Comparison of ENCODE assay signal across 23 cellular contexts in genomic region chr20:44762466-44763140, GRCh38. TPM values are rescaled to one million over a fixed set of nuclear protein-coding genes. Genes with fewer than 3 reads are reported as not detected.
DNase-seq lines count a peak whose midpoint lies in the region; ATAC-seq and TF ChIP-seq lines count a peak whose summit lies in the region.
"Had no signal": no experiment of that assay in that cellular context is flagged by ENCODE, and none has a peak within 500 bp of the region (broad histone marks: within the 10 kb centered on the region; RNA-seq: fewer than 3 reads in every experiment).

No MANE protein-coding gene starts in this region.

- H3K27me3 ChIP-seq in gastroesophageal sphincter: peaks cover 32% of the 10 kb centered on the region
- no peaks in the 10 kb centered on the region for H3K27me3 ChIP-seq in neural cell (ENCODE audit: insufficient read depth, low read depth, low read length)
- no peaks in the 10 kb centered on the region for H3K27me3 ChIP-seq in thyroid gland
- H3K27me3 ChIP-seq in testis: no peaks in the 10 kb centered on the region
- H3K27me3 ChIP-seq: right lobe of liver had no signal

- H3K36me3 ChIP-seq in gastroesophageal sphincter (no peaks in the 10 kb centered on the region), neural cell (ENCODE audit: insufficient read depth, low read length) (no peaks in the 10 kb centered on the region), thyroid gland (no peaks in the 10 kb centered on the region), OCI-LY7 (ENCODE audit: insufficient read depth, low read length) (no peaks in the 10 kb centered on the region), testis (ENCODE audit: low read depth, missing control alignments) (no peaks in the 10 kb centered on the region)
- H3K36me3 ChIP-seq: right lobe of liver had no signal

- no peak overlapping the region for H3K4me3 ChIP-seq in gastroesophageal sphincter
- peak overlapping the region; percentile 4 for H3K4me3 ChIP-seq in neural cell (ENCODE audit: low read length)
- no peak overlapping the region for H3K4me3 ChIP-seq in thyroid gland (replicated peaks in 1 of 3)
- no peak overlapping the region for H3K4me3 ChIP-seq in OCI-LY7 (ENCODE audit: low read depth, low read length, poor library complexity, severe bottlenecking)
- no peak overlapping the region for H3K4me3 ChIP-seq in testis
- H3K4me3 ChIP-seq: right lobe of liver had no signal

- no peak for ATAC-seq in natural killer cell treated with Interleukin-12 subunit alpha and Interleukin-12 subunit beta and Interleukin-15 and Interleukin-18, amount 100 ng/mL, for 72 hours
- ATAC-seq in natural killer cell: no peak
- peak; percentile 17 for ATAC-seq in gastroesophageal sphincter
- no peak for ATAC-seq in GM18868 (IDR thresholded peaks at IDR 0.05; ENCODE audit: unreplicated experiment)
- ATAC-seq: activated T-cell treated with anti-CD3 and anti-CD28 coated beads, Interleukin-2, amount 50 U/mL, for 72 hours; effector memory CD8-positive, alpha-beta T cell; right lobe of liver had no signal

- WGBS in gastroesophageal sphincter (ENCODE audit: low coverage in 1 of 2), 2 donors: 38 to 45% methylated on average over 4 to 7 of the region's 10 CpGs
- WGBS in thyroid gland, 2 donors: 57 to 64% methylated on average over 10 of the region's 10 CpGs
- WGBS in testis, 2 donors: 47 to 68% methylated on average over 9 to 10 of the region's 10 CpGs

- peaks cover 14 to 21% of the 10 kb centered on the region in 2 donors for H3K27me3 Mint-ChIP-seq in natural killer cell treated with Interleukin-12 subunit alpha and Interleukin-12 subunit beta and Interleukin-15 and Interleukin-18, amount 100 ng/mL, for 72 hours
- H3K27me3 Mint-ChIP-seq in natural killer cell (ENCODE audit: low read depth in 2 of 2): peaks cover 13 to 16% of the 10 kb centered on the region in 2 donors
- H3K27me3 Mint-ChIP-seq: activated naive CD4-positive, alpha-beta T cell treated with anti-CD3 and anti-CD28 coated beads, Interleukin-2, amount 50 U/mL, for 24 hours had no signal

- H3K27ac Mint-ChIP-seq in natural killer cell treated with Interleukin-12 subunit alpha and Interleukin-12 subunit beta and Interleukin-15 and Interleukin-18, amount 100 ng/mL, for 72 hours: no peak overlapping the region
- no peak overlapping the region for H3K27ac Mint-ChIP-seq in natural killer cell
- H3K27ac Mint-ChIP-seq: activated naive CD4-positive, alpha-beta T cell treated with anti-CD3 and anti-CD28 coated beads, Interleukin-2, amount 50 U/mL, for 24 hours; activated T-cell treated with anti-CD3 and anti-CD28 coated beads, Interleukin-2, amount 50 U/mL, for 72 hours; CD14-positive monocyte; effector memory CD8-positive, alpha-beta T cell had no signal

- BruUV-seq in OCI-LY7 (replicated peaks; lab: Mats Ljungman, UMichigan): no TSS peak

- TF ChIP-seq EP300 in gastroesophageal sphincter (IDR thresholded peaks at IDR 0.05): no peak
- no peak for TF ChIP-seq EP300 in neural cell (conservative IDR thresholded peaks at IDR 0.05; ENCODE audit: poor library complexity, severe bottlenecking)

- no peaks in the 10 kb centered on the region for H3K9me3 Mint-ChIP-seq in natural killer cell treated with Interleukin-12 subunit alpha and Interleukin-12 subunit beta and Interleukin-15 and Interleukin-18, amount 100 ng/mL, for 72 hours
- H3K9me3 Mint-ChIP-seq in natural killer cell: no peaks in the 10 kb centered on the region
- H3K9me3 Mint-ChIP-seq: activated naive CD4-positive, alpha-beta T cell treated with anti-CD3 and anti-CD28 coated beads, Interleukin-2, amount 50 U/mL, for 24 hours; activated T-cell treated with anti-CD3 and anti-CD28 coated beads, Interleukin-2, amount 50 U/mL, for 72 hours; CD14-positive monocyte; effector memory CD8-positive, alpha-beta T cell had no signal

- TF ChIP-seq RAD21 in neural cell (conservative IDR thresholded peaks at IDR 0.05): no peak

- no peak for TF ChIP-seq POLR2A in gastroesophageal sphincter (IDR thresholded peaks at IDR 0.05)
- TF ChIP-seq POLR2A in thyroid gland (IDR thresholded peaks at IDR 0.05): no peak
- no peak for TF ChIP-seq POLR2A in testis (IDR thresholded peaks at IDR 0.05)

- TF ChIP-seq CTCF in natural killer cell (IDR thresholded peaks at IDR 0.05) (no peak), gastroesophageal sphincter (IDR thresholded peaks at IDR 0.05) (no peak), neural cell (IDR thresholded peaks at IDR 0.05; ENCODE audit: poor library complexity, severe bottlenecking) (no peak), thyroid gland (IDR thresholded peaks at IDR 0.05) (no peak), OCI-LY7 (conservative IDR thresholded peaks at IDR 0.05; ENCODE audit: low read length) (no peak), testis (IDR thresholded peaks at IDR 0.05) (no peak)

- H2AFZ ChIP-seq in neural cell (ENCODE audit: low read depth, low read length) (no peak overlapping the region), OCI-LY7 (ENCODE audit: low read length) (no peak overlapping the region)

- CTCF ChIA-PET in OCI-LY7 (lab: Charles Lee; ENCODE audit: unreplicated experiment): no interaction called here

- no peaks in the 10 kb centered on the region for H3K9me3 ChIP-seq in gastroesophageal sphincter
- H3K9me3 ChIP-seq in neural cell (ENCODE audit: low read length): no peaks in the 10 kb centered on the region
- H3K9me3 ChIP-seq in thyroid gland: no peaks in the 10 kb centered on the region
- no peaks in the 10 kb centered on the region for H3K9me3 ChIP-seq in OCI-LY7 (ENCODE audit: low read length)
- H3K9me3 ChIP-seq in testis: no peaks in the 10 kb centered on the region
- H3K9me3 ChIP-seq: right lobe of liver had no signal

- DNase-seq in natural killer cell treated with Interleukin-12 subunit alpha and Interleukin-12 subunit beta and Interleukin-15 and Interleukin-18, amount 100 ng/mL, for 72 hours (ENCODE audit: low spot score): peak; percentile 8
- DNase-seq in natural killer cell (no peak), thyroid gland (no peak), OCI-LY7 (ENCODE audit: low spot score) (no peak), testis (no peak)
- DNase-seq: activated CD8-positive, alpha-beta memory T cell treated with anti-CD3 and anti-CD28 coated beads for 24 hours; activated T-cell treated with anti-CD3 and anti-CD28 coated beads, Interleukin-2, amount 50 U/mL, for 72 hours; DMS 273 treated with DMSO at 0.1 percent for 48 hours; effector memory CD8-positive, alpha-beta T cell; Kasumi-1; NCI-H1092; NCI-H226; right lobe of liver; stimulated activated CD4-positive, alpha-beta T cell treated with anti-CD3 and anti-CD28 coated beads, Interleukin-15, amount 100 ng/mL, for 24 hours had no signal

- no peaks in the 10 kb centered on the region for H3K9me2 ChIP-seq in neural cell (ENCODE audit: insufficient read depth, low read length)
- no peaks in the 10 kb centered on the region for H3K9me2 ChIP-seq in OCI-LY7 (ENCODE audit: insufficient read depth, low read length)

- POLR2A ChIA-PET in OCI-LY7 (lab: Charles Lee): no interaction called here

- no peak overlapping the region for H3K9ac ChIP-seq in neural cell (ENCODE audit: low read length)

- no peaks in the 10 kb centered on the region for H3K36me3 Mint-ChIP-seq in natural killer cell treated with Interleukin-12 subunit alpha and Interleukin-12 subunit beta and Interleukin-15 and Interleukin-18, amount 100 ng/mL, for 72 hours
- no peaks in the 10 kb centered on the region for H3K36me3 Mint-ChIP-seq in natural killer cell
- H3K36me3 Mint-ChIP-seq: activated naive CD4-positive, alpha-beta T cell treated with anti-CD3 and anti-CD28 coated beads, Interleukin-2, amount 50 U/mL, for 24 hours; CD14-positive monocyte had no signal

- no peak overlapping the region for H3K4me2 ChIP-seq in neural cell (ENCODE audit: low read length)
- H3K4me2 ChIP-seq in OCI-LY7 (ENCODE audit: low read length): no peak overlapping the region

- no peaks in the 10 kb centered on the region for H4K20me1 ChIP-seq in neural cell (ENCODE audit: insufficient read depth)
- H4K20me1 ChIP-seq in OCI-LY7 (ENCODE audit: insufficient read depth, low read length): no peaks in the 10 kb centered on the region

- H3F3A ChIP-seq in neural cell (ENCODE audit: insufficient read depth, low read length, poor library complexity, severe bottlenecking): no peaks in the 10 kb centered on the region

- H3K4me3 Mint-ChIP-seq in natural killer cell treated with Interleukin-12 subunit alpha and Interleukin-12 subunit beta and Interleukin-15 and Interleukin-18, amount 100 ng/mL, for 72 hours: no peak overlapping the region
- no peak overlapping the region for H3K4me3 Mint-ChIP-seq in natural killer cell
- H3K4me3 Mint-ChIP-seq: activated naive CD4-positive, alpha-beta T cell treated with anti-CD3 and anti-CD28 coated beads, Interleukin-2, amount 50 U/mL, for 24 hours; activated T-cell treated with anti-CD3 and anti-CD28 coated beads, Interleukin-2, amount 50 U/mL, for 72 hours; CD14-positive monocyte; effector memory CD8-positive, alpha-beta T cell had no signal

- H3K79me2 ChIP-seq in neural cell (replicated peaks; ENCODE audit: insufficient read depth, low read length) (no peaks in the 10 kb centered on the region), OCI-LY7 (ENCODE audit: insufficient read depth, low read depth, low read length) (no peaks in the 10 kb centered on the region)

- peak overlapping the region in 3 of 4 donors; percentile 53 to 66 (median 61) for H3K27ac ChIP-seq in gastroesophageal sphincter
- H3K27ac ChIP-seq in neural cell (ENCODE audit: low read length): peak overlapping the region; percentile 16
- no peak overlapping the region for H3K27ac ChIP-seq in thyroid gland
- no peak overlapping the region for H3K27ac ChIP-seq in OCI-LY7 (ENCODE audit: low read depth, low read length, poor library complexity, severe bottlenecking)
- H3K27ac ChIP-seq in testis: peak overlapping the region in 1 of 2 donors; percentile 19
- H3K27ac ChIP-seq: right lobe of liver had no signal

- H3K4me1 ChIP-seq in gastroesophageal sphincter (peaks cover 0 to 23% (median 3%) of the 10 kb centered on the region in 3 donors), thyroid gland (no peaks in the 10 kb centered on the region), OCI-LY7 (ENCODE audit: insufficient read depth, low read length, poor library complexity, severe bottlenecking) (no peaks in the 10 kb centered on the region), testis (peaks cover 22% of the 10 kb centered on the region)
- H3K4me1 ChIP-seq: right lobe of liver had no signal

- H3K4me1 Mint-ChIP-seq in natural killer cell treated with Interleukin-12 subunit alpha and Interleukin-12 subunit beta and Interleukin-15 and Interleukin-18, amount 100 ng/mL, for 72 hours (ENCODE audit: low read depth in 2 of 2): no peaks in the 10 kb centered on the region
- no peaks in the 10 kb centered on the region for H3K4me1 Mint-ChIP-seq in natural killer cell
- H3K4me1 Mint-ChIP-seq: activated naive CD4-positive, alpha-beta T cell treated with anti-CD3 and anti-CD28 coated beads, Interleukin-2, amount 50 U/mL, for 24 hours had no signal

- intact Hi-C loops in natural killer cell (cut with micrococcal nuclease): no loop called here
- intact Hi-C loops in thyroid gland (cut with DNase I): no loop called here
- intact Hi-C loops in OCI-LY7 (cut with micrococcal nuclease; ENCODE audit: unreplicated experiment): no loop called here
- intact Hi-C loops in testis (cut with DNase I; ENCODE audit: low total_unique reads): no loop called here

RNA-seq across cellular contexts. Expression of gene KCNK15, which starts 16.9 kb away (rescaled TPM):
- total RNA-seq in natural killer cell treated with Interleukin-12 subunit alpha and Interleukin-12 subunit beta and Interleukin-15 and Interleukin-18, amount 100 ng/mL, for 72 hours: under 1 TPM; 0.28 to 0.50 TPM
- total RNA-seq in natural killer cell (not detected), gastroesophageal sphincter (1 to 10 TPM; 1.3 to 4.7 (median 2.8) TPM), thyroid gland (1 to 10 TPM; 2.5 to 5.1 (median 3.4) TPM), OCI-LY7 (2022) (not detected in 2 replicates), testis (10 to 100 TPM; 16.9 to 23.4 TPM)
- polyA plus RNA-seq in neural cell (not detected in 2 replicates), testis (ENCODE audit: insufficient read depth, low read depth, low replicate concordance) (4.4 TPM)
- not detected in 2 replicates for polyA minus RNA-seq in neural cell
- total RNA-seq in OCI-LY7 (2014; rRNA removed; shearing (Covaris generic)): not detected in 2 replicates
- total RNA-seq: temporal lobe had no signal
- polyA plus RNA-seq: AG04450, CD14-positive monocyte had no signal

RNA-seq across cellular contexts. Expression of gene CCN5, which starts 47.4 kb away (rescaled TPM):
- total RNA-seq in natural killer cell treated with Interleukin-12 subunit alpha and Interleukin-12 subunit beta and Interleukin-15 and Interleukin-18, amount 100 ng/mL, for 72 hours: not detected
- total RNA-seq in natural killer cell (not detected), gastroesophageal sphincter (100 to 1,000 TPM in 3 of 4 donors, 10 to 100 TPM in 1; 52.9 to 359 (median 146) TPM), thyroid gland (10 to 100 TPM in 2 of 4 donors, 1 to 10 TPM in 2; 4.7 to 47.6 (median 26.6) TPM), OCI-LY7 (2022) (not detected in 2 replicates), testis (100 to 1,000 TPM in 1 of 2 donors, 10 to 100 TPM in 1; 37.0 to 152 TPM)
- polyA plus RNA-seq in neural cell (not detected in 2 replicates), testis (ENCODE audit: insufficient read depth, low read depth, low replicate concordance) (52.0 TPM)
- polyA minus RNA-seq in neural cell: not detected in 2 replicates
- not detected in 2 replicates for total RNA-seq in OCI-LY7 (2014; rRNA removed; shearing (Covaris generic))
- total RNA-seq: activated T-cell treated with anti-CD3 and anti-CD28 coated beads, Interleukin-2, amount 50 U/mL, for 72 hours; astrocyte; temporal lobe had no signal
- polyA plus RNA-seq: CD14-positive monocyte had no signal

RNA-seq across cellular contexts. Expression of gene RIMS4, which starts 47.7 kb away (rescaled TPM):
- total RNA-seq in natural killer cell treated with Interleukin-12 subunit alpha and Interleukin-12 subunit beta and Interleukin-15 and Interleukin-18, amount 100 ng/mL, for 72 hours: not detected
- total RNA-seq in natural killer cell (not detected), gastroesophageal sphincter (1 to 10 TPM; 1.2 to 4.6 (median 2.4) TPM), thyroid gland (10 to 100 TPM in 2 of 4 donors, 1 to 10 TPM in 2; 2.8 to 13.8 (median 7.9) TPM), OCI-LY7 (2022) (0.13 TPM in 1 of 2 replicates, not detected in the other), testis (10 to 100 TPM; 29.7 to 72.1 TPM)
- polyA plus RNA-seq in neural cell (40.6 and 47.2 TPM in 2 replicates), testis (ENCODE audit: insufficient read depth, low read depth, low replicate concordance) (32.1 TPM)
- 85.7 and 87.6 TPM in 2 replicates for polyA minus RNA-seq in neural cell
- not detected in 2 replicates for total RNA-seq in OCI-LY7 (2014; rRNA removed; shearing (Covaris generic))
- total RNA-seq: liver, right lobe of liver had no signal
- polyA plus RNA-seq: AG04450, CD14-positive monocyte, liver had no signal

Comparison
In these comparisons a context has a peak if more than half of its experiments do, and no peak if none do; other contexts are left out.
1. H3K27ac ChIP-seq: peak in gastroesophageal sphincter (3 of 4) and neural cell (single experiment); none in thyroid gland (0 of 3) and OCI-LY7 (single experiment).
2. RNA of gene CCN5, which starts 47.4 kb away (total RNA-seq): 52.9 to 359 TPM in gastroesophageal sphincter, 37.0 to 152 TPM in testis and 4.7 to 47.6 TPM in thyroid gland; not detected in natural killer cell treated with Interleukin-12 subunit alpha and Interleukin-12 subunit beta and Interleukin-15 and Interleukin-18, amount 100 ng/mL, for 72 hours, not detected in natural killer cell and not detected in OCI-LY7; every median in the first group is over 4 times any median in the second.